In genomic region chr4:104909376-104909775, GRCh38 we compare ENCODE assay signal across 8 cellular contexts.
"Had no signal": no experiment of that assay in that cellular context is flagged by ENCODE, and none has a peak within 500 bp of the region (broad histone marks: within the 10 kb centered on the region; RNA-seq: fewer than 3 reads in every experiment).

No MANE protein-coding gene starts in this region.

- H3K27me3 Mint-ChIP-seq: IgD-negative memory B cell had no signal

- ATAC-seq: GM23338 had no signal

- H2AFZ ChIP-seq: GM23338 had no signal

- H3K4me3 ChIP-seq: GM23338 had no signal

- FAIRE-seq: H1, H54, HTR-8/SVneo had no signal

- H3K4me3 Mint-ChIP-seq: GM23338, H9, IgD-negative memory B cell had no signal

- DNase-seq: H9, HCEC 1CT, KG1 had no signal

- H3K36me3 Mint-ChIP-seq: IgD-negative memory B cell had no signal

- H3K4me2 ChIP-seq: GM23338 had no signal

- H3K27ac Mint-ChIP-seq: GM23338, H9, IgD-negative memory B cell had no signal

- H3K4me1 Mint-ChIP-seq: GM23338, IgD-negative memory B cell had no signal
